2 cellular contexts compared by ENCODE assay signal in the genomic region with DNA sequence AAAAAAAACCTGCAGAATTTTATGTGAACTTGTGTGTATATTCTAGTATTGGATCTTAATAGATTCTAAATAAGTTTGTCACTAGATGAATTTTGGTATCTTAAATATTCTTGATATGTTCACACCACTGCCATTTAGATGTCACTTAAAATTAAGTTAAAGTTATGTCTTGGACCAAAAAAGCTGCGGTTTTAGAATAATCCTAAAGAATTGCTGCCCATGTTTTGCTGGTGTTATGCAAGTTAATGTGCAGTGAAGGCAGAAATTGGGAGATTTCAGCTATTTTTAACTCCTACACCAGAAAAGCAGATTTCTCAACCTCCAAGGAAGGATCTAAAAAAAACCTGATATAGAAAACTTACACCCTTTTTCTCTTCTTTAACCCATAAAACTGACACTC.
TF ChIP-seq lines count a peak whose summit lies in the region.

No MANE protein-coding gene starts in this region.

TF ChIP-seq in IMR-90, 13 proteins besides CTCF, POLR2A, EP300 and RAD21:
- TF ChIP-seq BHLHE40 (IDR thresholded peaks at IDR 0.05; ENCODE audit: low read depth, low read length) (no peak), MAZ (IDR thresholded peaks at IDR 0.05; ENCODE audit: borderline replicate concordance, low read depth, low read length) (no peak), FOS (IDR thresholded peaks at IDR 0.05; ENCODE audit: low read depth, low read length) (no peak), MAFK (IDR thresholded peaks at IDR 0.05; ENCODE audit: low read depth, low read length) (no peak), RFX5 (IDR thresholded peaks at IDR 0.05; ENCODE audit: low read depth, low read length) (no peak), CEBPB (IDR thresholded peaks at IDR 0.05; ENCODE audit: low read depth, low read length) (no peak), RCOR1 (IDR thresholded peaks at IDR 0.05; ENCODE audit: insufficient replicate concordance, low read length) (no peak), MXI1 (IDR thresholded peaks at IDR 0.05; ENCODE audit: borderline replicate concordance, low read depth, low read length) (no peak), SMC3 (IDR thresholded peaks at IDR 0.05; ENCODE audit: low read depth, low read length) (no peak), NFE2L2 (IDR thresholded peaks at IDR 0.05; ENCODE audit: low read depth, low read length) (no peak), CHD1 (IDR thresholded peaks at IDR 0.05; ENCODE audit: low read depth, low read length) (no peak)
- TF ChIP-seq, protein P1, sequence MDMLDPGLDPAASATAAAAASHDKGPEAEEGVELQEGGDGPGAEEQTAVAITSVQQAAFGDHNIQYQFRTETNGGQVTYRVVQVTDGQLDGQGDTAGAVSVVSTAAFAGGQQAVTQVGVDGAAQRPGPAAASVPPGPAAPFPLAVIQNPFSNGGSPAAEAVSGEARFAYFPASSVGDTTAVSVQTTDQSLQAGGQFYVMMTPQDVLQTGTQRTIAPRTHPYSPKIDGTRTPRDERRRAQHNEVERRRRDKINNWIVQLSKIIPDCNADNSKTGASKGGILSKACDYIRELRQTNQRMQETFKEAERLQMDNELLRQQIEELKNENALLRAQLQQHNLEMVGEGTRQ (IDR thresholded peaks at IDR 0.05; ENCODE audit: low read depth, low read length), result no peak
- TF ChIP-seq, protein P2, sequence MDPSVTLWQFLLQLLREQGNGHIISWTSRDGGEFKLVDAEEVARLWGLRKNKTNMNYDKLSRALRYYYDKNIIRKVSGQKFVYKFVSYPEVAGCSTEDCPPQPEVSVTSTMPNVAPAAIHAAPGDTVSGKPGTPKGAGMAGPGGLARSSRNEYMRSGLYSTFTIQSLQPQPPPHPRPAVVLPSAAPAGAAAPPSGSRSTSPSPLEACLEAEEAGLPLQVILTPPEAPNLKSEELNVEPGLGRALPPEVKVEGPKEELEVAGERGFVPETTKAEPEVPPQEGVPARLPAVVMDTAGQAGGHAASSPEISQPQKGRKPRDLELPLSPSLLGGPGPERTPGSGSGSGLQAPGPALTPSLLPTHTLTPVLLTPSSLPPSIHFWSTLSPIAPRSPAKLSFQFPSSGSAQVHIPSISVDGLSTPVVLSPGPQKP (IDR thresholded peaks at IDR 0.05; ENCODE audit: borderline replicate concordance, low read depth, low read length), result no peak

TF ChIP-seq in K562, 482 proteins besides CTCF, POLR2A, EP300 and RAD21:
- no peak for TF ChIP-seq ZNF77 (CRISPR knock-in tag; IDR thresholded peaks at IDR 0.05)
- peak; percentile 2 for TF ChIP-seq CHD1 (IDR thresholded peaks at IDR 0.05; ENCODE audit: low read length)
- 0 out of 2 replicates have a peak, but pooled peaks have one; percentile 4 for TF ChIP-seq FOSL1 (tag; conservative IDR thresholded peaks at IDR 0.05)
